ENCODE assay signal across 8 cellular contexts in the genomic region with DNA sequence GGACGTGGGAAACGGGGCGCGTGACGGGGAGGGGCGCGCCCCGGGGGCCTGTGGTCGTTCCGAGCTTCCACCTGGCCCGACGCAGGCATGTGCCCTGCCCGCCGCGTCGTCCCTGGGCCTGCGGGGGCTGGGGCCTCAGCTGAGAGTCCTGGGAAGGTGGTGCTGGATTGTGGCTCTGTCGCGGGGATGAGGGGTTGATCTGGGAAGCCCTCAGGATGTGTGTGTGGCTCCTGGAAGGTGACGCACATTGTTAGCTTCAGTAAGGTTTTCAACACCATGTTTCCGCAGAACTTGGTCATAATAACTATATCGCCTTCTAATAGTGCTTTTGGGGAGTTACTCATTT.
DNase-seq lines count a peak whose midpoint lies in the region; ATAC-seq and TF ChIP-seq lines count a peak whose summit lies in the region.

No MANE protein-coding gene starts in this region.

- H3K4me3 ChIP-seq in skeletal muscle cell (ENCODE audit: low read depth, low read length), result peak overlapping the region; percentile 75

- H3K4me1 Mint-ChIP-seq in activated CD8-positive, alpha-beta T cell treated with anti-CD3 and anti-CD28 coated beads for 36 hours (ENCODE audit: low read depth), result peaks cover 1% of the 10 kb centered on the region
- peaks cover 2% of the 10 kb centered on the region for H3K4me1 Mint-ChIP-seq in glutamatergic neuron (ENCODE audit: low read depth, unreplicated experiment)

- H3K27ac Mint-ChIP-seq in activated CD8-positive, alpha-beta T cell treated with anti-CD3 and anti-CD28 coated beads for 36 hours, result peak overlapping the region; percentile 76
- H3K27ac Mint-ChIP-seq in glutamatergic neuron (ENCODE audit: unreplicated experiment), result peak overlapping the region; percentile 64

- intact Hi-C loops in activated CD8-positive, alpha-beta T cell treated with anti-CD3 and anti-CD28 coated beads for 36 hours (cut with micrococcal nuclease), result no loop called here

- H3K4me3 Mint-ChIP-seq in activated CD8-positive, alpha-beta T cell treated with anti-CD3 and anti-CD28 coated beads for 36 hours, result peak overlapping the region; percentile 77
- H3K4me3 Mint-ChIP-seq in glutamatergic neuron (ENCODE audit: unreplicated experiment), result peak overlapping the region; percentile 65

- ATAC-seq in HG03066 (IDR thresholded peaks at IDR 0.05; ENCODE audit: low read depth, unreplicated experiment), result peak; percentile 10
- ATAC-seq in activated CD8-positive, alpha-beta T cell treated with anti-CD3 and anti-CD28 coated beads for 36 hours, result peak; percentile 6

- DNase-seq in activated CD4-positive, CD25-positive, alpha-beta regulatory T cell treated with anti-CD3 and anti-CD28 coated beads, Interleukin-2, amount 50 U/mL, for 72 hours, result peak; percentile 31
- DNase-seq in activated CD4-positive, CD25-positive, alpha-beta regulatory T cell (lab: John Stamatoyannopoulos, UW), result no peak
- no peak for DNase-seq in activated CD8-positive, alpha-beta T cell treated with anti-CD3 and anti-CD28 coated beads for 36 hours
- no peak for DNase-seq in glutamatergic neuron
- DNase-seq in skeletal muscle cell (ENCODE audit: low read depth), result no peak
- DNase-seq in stimulated activated CD4-positive, alpha-beta T cell treated with anti-CD3 and anti-CD28 coated beads, Interleukin-1b, Interleukin-23, amount 100 ng/mL, for 48 hours, result no peak
- DNase-seq in effector CD4-positive, alpha-beta T cell, result no peak

- no peaks in the 10 kb centered on the region for H3K27me3 Mint-ChIP-seq in activated CD8-positive, alpha-beta T cell treated with anti-CD3 and anti-CD28 coated beads for 36 hours
- H3K27me3 Mint-ChIP-seq in glutamatergic neuron (ENCODE audit: unreplicated experiment), result no peaks in the 10 kb centered on the region

- H3K9me3 Mint-ChIP-seq in activated CD8-positive, alpha-beta T cell treated with anti-CD3 and anti-CD28 coated beads for 36 hours, result peaks cover 2% of the 10 kb centered on the region
- peaks cover 5% of the 10 kb centered on the region for H3K9me3 Mint-ChIP-seq in glutamatergic neuron (ENCODE audit: unreplicated experiment)

- CTCF ChIA-PET in activated CD8-positive, alpha-beta T cell treated with anti-CD3 and anti-CD28 coated beads for 36 hours (lab: Charles Lee), result no interaction called here

- POLR2A ChIA-PET in activated CD8-positive, alpha-beta T cell treated with anti-CD3 and anti-CD28 coated beads for 36 hours (lab: Charles Lee), result no interaction called here

- H3K36me3 Mint-ChIP-seq in activated CD8-positive, alpha-beta T cell treated with anti-CD3 and anti-CD28 coated beads for 36 hours (ENCODE audit: low read depth), result no peaks in the 10 kb centered on the region
- H3K36me3 Mint-ChIP-seq in glutamatergic neuron (ENCODE audit: unreplicated experiment), result peaks cover 6% of the 10 kb centered on the region

- TF ChIP-seq CTCF in activated CD8-positive, alpha-beta T cell treated with anti-CD3 and anti-CD28 coated beads for 36 hours (IDR thresholded peaks at IDR 0.05), result no peak
- TF ChIP-seq CTCF in glutamatergic neuron (IDR thresholded peaks at IDR 0.05; ENCODE audit: partially characterized antibody, unreplicated experiment), result no peak
